Comparison of ENCODE assay signal across 13 cellular contexts in the genomic region with DNA sequence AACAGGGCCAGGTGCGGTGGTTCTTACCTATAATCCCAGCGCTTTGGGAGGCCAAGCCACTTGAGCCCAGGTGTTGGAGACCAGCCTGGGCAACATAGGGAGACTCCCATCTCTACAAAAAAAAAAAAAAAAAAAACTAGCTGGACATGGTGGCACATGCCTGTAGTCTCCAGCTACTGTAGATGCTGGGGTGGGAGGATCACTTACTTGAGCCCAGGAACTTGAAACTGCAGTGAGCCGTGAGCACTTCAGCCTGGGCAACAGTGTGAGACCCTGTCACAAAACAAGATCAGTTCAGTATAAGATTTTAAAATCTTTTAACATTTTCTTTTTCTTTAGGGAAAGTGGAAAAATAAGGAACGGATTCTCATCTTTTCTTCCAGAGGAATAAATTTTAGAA. TPM values are rescaled to one million over a fixed set of nuclear protein-coding genes. Genes with fewer than 3 reads are reported as not detected.
DNase-seq lines count a peak whose midpoint lies in the region; TF ChIP-seq lines count a peak whose summit lies in the region.
"Had no signal": no experiment of that assay in that cellular context is flagged by ENCODE, and none has a peak within 500 bp of the region (broad histone marks: within the 10 kb centered on the region; RNA-seq: fewer than 3 reads in every experiment).

No MANE protein-coding gene starts in this region.

- H3K27ac ChIP-seq in BLaER1 treated with 17β-estradiol and CSF1 and Interleukin-3, amounts not matched to agents 10 nM and 100 nM: no peak overlapping the region
- no peak overlapping the region for H3K27ac ChIP-seq in OCI-LY3 (ENCODE audit: low read length)
- no peak overlapping the region for H3K27ac ChIP-seq in effector memory CD4-positive, alpha-beta T cell (ENCODE audit: insufficient read depth, low read length, poor library complexity, severe bottlenecking)
- H3K27ac ChIP-seq: colonic mucosa, esophagus squamous epithelium, sigmoid colon, WERI-Rb-1 had no signal

- H3K4me3 ChIP-seq in BLaER1 treated with 17β-estradiol and CSF1 and Interleukin-3, amounts not matched to agents 10 nM and 100 nM: peak overlapping the region in 8 of 10 experiments; percentile 84 to 100 (median 91); a peak in 6 of 20 replicates
- H3K4me3 ChIP-seq in OCI-LY3 (ENCODE audit: low read length): peak overlapping the region; percentile 98; the same call in 1 of the 2 replicates
- no peak overlapping the region for H3K4me3 ChIP-seq in effector memory CD4-positive, alpha-beta T cell (ENCODE audit: insufficient read depth, low read depth, low read length, poor library complexity, severe bottlenecking)
- H3K4me3 ChIP-seq: colonic mucosa, esophagus squamous epithelium, sigmoid colon had no signal

- no peaks in the 10 kb centered on the region for H3K9me3 Mint-ChIP-seq in immature natural killer cell
- H3K9me3 Mint-ChIP-seq: stimulated activated naive B cell treated with anti-CD40 and anti-IgM and Interleukin-4, amounts not matched to agents 10 μg/mL and 1 μg/mL and 100 μg/mL, for 72 hours had no signal

- peaks cover 24 to 36% (median 31%) of the 10 kb centered on the region in 10 experiments for H3K4me1 ChIP-seq in BLaER1 treated with 17β-estradiol and CSF1 and Interleukin-3, amounts not matched to agents 10 nM and 100 nM
- H3K4me1 ChIP-seq in OCI-LY3 (ENCODE audit: low read length): peaks cover 16% of the 10 kb centered on the region
- peaks cover 19% of the 10 kb centered on the region for H3K4me1 ChIP-seq in effector memory CD4-positive, alpha-beta T cell (ENCODE audit: control insufficient read depth, insufficient read depth, low read length, poor library complexity, severe bottlenecking)

- H3K4me2 ChIP-seq in BLaER1 treated with 17β-estradiol and CSF1 and Interleukin-3, amounts not matched to agents 10 nM and 100 nM: peak overlapping the region; percentile 83 to 99 (median 89); a peak in 20 of 22 replicates
- H3K4me2 ChIP-seq in OCI-LY3 (ENCODE audit: low read length): peak overlapping the region; percentile 78

- peaks cover 4 to 19% (median 13%) of the 10 kb centered on the region in 3 donors for H3K36me3 Mint-ChIP-seq in immature natural killer cell

- no peaks in the 10 kb centered on the region for H3K9me3 ChIP-seq in BLaER1 treated with 17β-estradiol and CSF1 and Interleukin-3, amounts not matched to agents 10 nM and 100 nM (replicated peaks in 1 of 11)
- no peaks in the 10 kb centered on the region for H3K9me3 ChIP-seq in OCI-LY3 (ENCODE audit: insufficient read depth, low read length)
- no peaks in the 10 kb centered on the region for H3K9me3 ChIP-seq in effector memory CD4-positive, alpha-beta T cell (ENCODE audit: control insufficient read depth, low read length)
- H3K9me3 ChIP-seq: colonic mucosa, esophagus squamous epithelium, sigmoid colon had no signal

- TF ChIP-seq CTCF in OCI-LY3 (IDR thresholded peaks at IDR 0.05; ENCODE audit: low read depth, low read length): no peak

- H3K27me3 ChIP-seq in BLaER1 treated with 17β-estradiol and CSF1 and Interleukin-3, amounts not matched to agents 10 nM and 100 nM: no peaks in the 10 kb centered on the region
- H3K27me3 ChIP-seq in OCI-LY3 (ENCODE audit: low read depth, low read length): no peaks in the 10 kb centered on the region
- no peaks in the 10 kb centered on the region for H3K27me3 ChIP-seq in effector memory CD4-positive, alpha-beta T cell (replicated peaks; ENCODE audit: control insufficient read depth, insufficient read depth, low read length, poor library complexity, severe bottlenecking)
- H3K27me3 ChIP-seq: colonic mucosa, esophagus squamous epithelium, sigmoid colon had no signal

- H3K27ac Mint-ChIP-seq in immature natural killer cell: peak overlapping the region in 4 of 6 donors; percentile 4 to 42 (median 12)

- peak; percentile 67 for DNase-seq in DMS53 treated with DMSO at 0.1 percent for 48 hours (lab: John Stamatoyannopoulos, UW; ENCODE audit: unreplicated experiment)
- no peak for DNase-seq in immature natural killer cell
- no peak for DNase-seq in effector memory CD4-positive, alpha-beta T cell
- no peak for DNase-seq in superior temporal gyrus (ENCODE audit: extremely low spot score)
- DNase-seq in HPDE6-E6E7 (ENCODE audit: extremely low spot score): no peak
- DNase-seq: colonic mucosa; esophagus squamous epithelium; NCI-H1694 treated with DMSO at 0.1 percent for 48 hours; sigmoid colon; stimulated activated naive B cell treated with anti-CD40 and anti-IgM and Interleukin-4, amounts not matched to agents 10 μg/mL and 1 μg/mL and 100 μg/mL, for 72 hours; WERI-Rb-1 had no signal

- H3K4me3 Mint-ChIP-seq in immature natural killer cell: peak overlapping the region in 3 of 5 donors; percentile 14 to 33 (median 31)
- H3K4me3 Mint-ChIP-seq: stimulated activated naive B cell treated with anti-CD40 and anti-IgM and Interleukin-4, amounts not matched to agents 10 μg/mL and 1 μg/mL and 100 μg/mL, for 72 hours had no signal

- no peaks in the 10 kb centered on the region for H3K27me3 Mint-ChIP-seq in immature natural killer cell (ENCODE audit: low read depth in 3 of 3)
- H3K27me3 Mint-ChIP-seq: stimulated activated naive B cell treated with anti-CD40 and anti-IgM and Interleukin-4, amounts not matched to agents 10 μg/mL and 1 μg/mL and 100 μg/mL, for 72 hours had no signal

- H2AFZ ChIP-seq in OCI-LY3 (ENCODE audit: low read depth, low read length): no peak overlapping the region

- peak overlapping the region in 6 of 11 experiments; percentile 19 to 91 (median 33); a peak in 4 of 22 replicates for H3K9ac ChIP-seq in BLaER1 treated with 17β-estradiol and CSF1 and Interleukin-3, amounts not matched to agents 10 nM and 100 nM
- no peak overlapping the region for H3K9ac ChIP-seq in OCI-LY3 (ENCODE audit: low read length)

- peaks cover 18 to 31% of the 10 kb centered on the region in 2 donors for H3K4me1 Mint-ChIP-seq in immature natural killer cell

- peaks cover 81% of the 10 kb centered on the region for H3K79me2 ChIP-seq in OCI-LY3 (ENCODE audit: low read length)

- peaks cover 38 to 61% (median 55%) of the 10 kb centered on the region in 11 experiments for H3K36me3 ChIP-seq in BLaER1 treated with 17β-estradiol and CSF1 and Interleukin-3, amounts not matched to agents 10 nM and 100 nM
- H3K36me3 ChIP-seq in OCI-LY3 (replicated peaks; ENCODE audit: low read depth, low read length): peaks cover 26% of the 10 kb centered on the region
- peaks cover 31% of the 10 kb centered on the region for H3K36me3 ChIP-seq in effector memory CD4-positive, alpha-beta T cell (ENCODE audit: control insufficient read depth, insufficient read depth, low read length)
- H3K36me3 ChIP-seq: colonic mucosa had no signal

- H4K20me1 ChIP-seq in BLaER1 treated with 17β-estradiol and CSF1 and Interleukin-3, amounts not matched to agents 10 nM and 100 nM: peaks cover 0 to 69% (median 39%) of the 10 kb centered on the region in 11 experiments; a peak in 17 of 22 replicates
- H4K20me1 ChIP-seq in OCI-LY3 (ENCODE audit: insufficient read depth, low read length): no peaks in the 10 kb centered on the region; the same call in 1 of the 2 replicates

RNA-seq across cellular contexts. Expression of gene BRIX1, which starts 2.5 kb away (rescaled TPM):
- polyA plus RNA-seq in immature natural killer cell: 10 to 100 TPM; 29.7 to 43.1 (median 32.4) TPM

RNA-seq across cellular contexts. Expression of gene RAD1, which starts 2.7 kb away (rescaled TPM):
- 10 to 100 TPM; 17.6 to 24.4 (median 23.8) TPM for polyA plus RNA-seq in immature natural killer cell

RNA-seq across cellular contexts. Expression of gene DNAJC21, which starts 11.3 kb away (rescaled TPM):
- polyA plus RNA-seq in immature natural killer cell: 10 to 100 TPM; 11.9 to 19.9 (median 15.2) TPM
